In the genomic region with DNA sequence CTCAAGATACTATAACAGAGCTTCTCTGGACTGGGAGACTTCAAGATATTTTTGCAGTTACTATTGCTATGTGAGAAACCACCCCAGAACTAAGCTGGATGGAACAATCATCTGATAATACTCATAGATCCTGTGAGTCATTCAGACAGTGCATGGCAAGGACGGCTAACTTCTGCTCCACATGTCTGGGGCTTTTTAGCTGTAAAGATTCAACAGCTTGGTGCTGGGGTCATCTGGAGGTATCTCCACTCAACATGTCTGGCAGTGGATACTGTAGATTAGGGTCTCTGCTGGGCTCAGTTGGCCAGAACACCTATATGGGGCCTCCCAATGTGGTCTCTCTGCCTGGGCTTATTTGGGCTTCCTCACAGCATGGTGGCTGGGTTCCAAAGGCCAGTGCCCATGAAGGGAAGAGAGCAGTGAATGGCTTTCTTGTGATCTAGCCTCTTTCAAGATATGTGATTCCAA, we compare ENCODE assay signal across 17 cellular contexts.
DNase-seq lines count a peak whose midpoint lies in the region; ATAC-seq and TF ChIP-seq lines count a peak whose summit lies in the region.
"Had no signal": no experiment of that assay in that cellular context is flagged by ENCODE, and none has a peak within 500 bp of the region (broad histone marks: within the 10 kb centered on the region; RNA-seq: fewer than 3 reads in every experiment).

No MANE protein-coding gene starts in this region.

- H3K4me3 ChIP-seq in AG04450 (ENCODE audit: low read depth, low read length) (no peak overlapping the region), astrocyte of the cerebellum (ENCODE audit: low read depth, low read length) (no peak overlapping the region), heart right ventricle (no peak overlapping the region), gastroesophageal sphincter (no peak overlapping the region)
- H3K4me3 ChIP-seq in CD4-positive, alpha-beta memory T cell (ENCODE audit: low read length in 2 of 2): no peak overlapping the region
- H3K4me3 ChIP-seq: adrenal gland, sigmoid colon had no signal

- peaks cover 0 to 3% (median 0%) of the 10 kb centered on the region in 8 donors for H3K9me3 Mint-ChIP-seq in CD4-positive, alpha-beta memory T cell

- H3K27me3 Mint-ChIP-seq in CD4-positive, alpha-beta memory T cell: peaks cover 3 to 6% of the 10 kb centered on the region in 2 donors

- TF ChIP-seq POLR2A in gastroesophageal sphincter (IDR thresholded peaks at IDR 0.05): no peak

- H3K27ac ChIP-seq in AG04450 (ENCODE audit: low read depth, low read length) (peak overlapping the region; percentile 65), heart right ventricle (no peak overlapping the region), gastroesophageal sphincter (no peak overlapping the region)
- H3K27ac ChIP-seq in CD4-positive, alpha-beta memory T cell (ENCODE audit: low read depth, low read length): no peak overlapping the region
- H3K27ac ChIP-seq: adrenal gland, sigmoid colon had no signal

- ATAC-seq in HG03432 (IDR thresholded peaks at IDR 0.05; ENCODE audit: unreplicated experiment): peak; percentile 53
- ATAC-seq in heart right ventricle: no peak
- no peak for ATAC-seq in gastroesophageal sphincter
- no peak for ATAC-seq in GM21723 (IDR thresholded peaks at IDR 0.05; ENCODE audit: unreplicated experiment)
- ATAC-seq: naive thymus-derived CD4-positive, alpha-beta T cell; Right ventricle myocardium inferior had no signal

- H3K36me3 Mint-ChIP-seq in CD4-positive, alpha-beta memory T cell: no peaks in the 10 kb centered on the region

- TF ChIP-seq CTCF in AG04450 (IDR thresholded peaks at IDR 0.05; ENCODE audit: low read depth, low read length): no peak
- TF ChIP-seq CTCF in astrocyte of the cerebellum (IDR thresholded peaks at IDR 0.05; ENCODE audit: low read depth, low read length, missing control alignments): no peak
- no peak for TF ChIP-seq CTCF in heart right ventricle (IDR thresholded peaks at IDR 0.05)
- TF ChIP-seq CTCF in gastroesophageal sphincter (IDR thresholded peaks at IDR 0.05): no peak

- H3K4me3 Mint-ChIP-seq in CD4-positive, alpha-beta memory T cell: no peak overlapping the region
- H3K4me3 Mint-ChIP-seq: naive thymus-derived CD4-positive, alpha-beta T cell had no signal

- no peak for TF ChIP-seq EP300 in gastroesophageal sphincter (IDR thresholded peaks at IDR 0.05)

- no peaks in the 10 kb centered on the region for H3K9me3 ChIP-seq in AG04450 (ENCODE audit: control insufficient read depth, insufficient read depth, low read length)
- H3K9me3 ChIP-seq in heart right ventricle: no peaks in the 10 kb centered on the region
- no peaks in the 10 kb centered on the region for H3K9me3 ChIP-seq in gastroesophageal sphincter
- H3K9me3 ChIP-seq in CD4-positive, alpha-beta memory T cell (ENCODE audit: control insufficient read depth in 1 of 2, low read length in 2 of 2): no peaks in the 10 kb centered on the region
- H3K9me3 ChIP-seq: adrenal gland, sigmoid colon had no signal

- 89% methylated on average over 1 of the region's 1 CpG for WGBS in heart right ventricle, 2 donors
- WGBS in gastroesophageal sphincter (ENCODE audit: low coverage in 1 of 2), 2 donors: 40% methylated on average over 1 of the region's 1 CpG; no CpG with 5 or more reads in 1 of the 2 donors

- DNase-seq in AG04450 (ENCODE audit: low read depth, low spot score) (peak; percentile 67), astrocyte of the cerebellum (ENCODE audit: low read depth) (peak; percentile 51), glomerular visceral epithelial cell (ENCODE audit: extremely low spot score) (peak; percentile 53), heart right ventricle (no peak)
- DNase-seq in CD4-positive, alpha-beta memory T cell: no peak
- DNase-seq: activated CD8-positive, alpha-beta memory T cell treated with anti-CD3 and anti-CD28 coated beads, Interleukin-2, amount 50 U/mL, for 48 hours; AML-193; naive thymus-derived CD4-positive, alpha-beta T cell; NCI-H1048; NCI-H510A; sigmoid colon; trophoblast cell had no signal

- POLR2A ChIA-PET in AG04450 (lab: Yijun Ruan, JAX): interaction anchor here (0.5 to 1.3 kb wide), 4 partner anchors 14 to 234 kb away, joined by 3 to 4 read pairs (median 4); no protein-coding TSS in a partner anchor
- POLR2A ChIA-PET in CD4-positive, alpha-beta memory T cell (lab: Charles Lee; ENCODE audit: partially characterized antibody): no interaction called here

- H3K4me1 ChIP-seq in heart right ventricle (peaks cover 0 to 14% (median under 1%) of the 10 kb centered on the region in 9 donors), gastroesophageal sphincter (no peaks in the 10 kb centered on the region)
- no peaks in the 10 kb centered on the region for H3K4me1 ChIP-seq in CD4-positive, alpha-beta memory T cell (ENCODE audit: insufficient read depth, low read length)
- H3K4me1 ChIP-seq: adrenal gland, sigmoid colon had no signal

- no peaks in the 10 kb centered on the region for H3K36me3 ChIP-seq in heart right ventricle
- H3K36me3 ChIP-seq in gastroesophageal sphincter: no peaks in the 10 kb centered on the region
- no peaks in the 10 kb centered on the region for H3K36me3 ChIP-seq in CD4-positive, alpha-beta memory T cell (ENCODE audit: insufficient read depth, low read length)
- H3K36me3 ChIP-seq: adrenal gland, sigmoid colon had no signal

- no peak overlapping the region for H3K27ac Mint-ChIP-seq in CD4-positive, alpha-beta memory T cell
- H3K27ac Mint-ChIP-seq: naive thymus-derived CD4-positive, alpha-beta T cell had no signal

- H3K27me3 ChIP-seq in AG04450 (ENCODE audit: control insufficient read depth, insufficient read depth, low read length) (no peaks in the 10 kb centered on the region), heart right ventricle (no peaks in the 10 kb centered on the region), gastroesophageal sphincter (no peaks in the 10 kb centered on the region)
- no peaks in the 10 kb centered on the region for H3K27me3 ChIP-seq in CD4-positive, alpha-beta memory T cell (ENCODE audit: insufficient read depth, low read length)
- H3K27me3 ChIP-seq: adrenal gland, sigmoid colon had no signal

- CTCF ChIA-PET in AG04450 (lab: Charles Lee): interaction anchor here (1.0 to 3.0 kb wide), 2 partner anchors 13 to 108 kb away, joined by 3 to 22 read pairs; no protein-coding TSS in a partner anchor
- CTCF ChIA-PET in CD4-positive, alpha-beta memory T cell (lab: Charles Lee; ENCODE audit: partially characterized antibody): no interaction called here

- intact Hi-C loops in heart right ventricle (cut with DNase I): loop anchor here in 1 of 10 donors (10.0 kb wide), 1 partner anchor 102 kb away; no protein-coding TSS in a partner anchor
- intact Hi-C loops in CD4-positive, alpha-beta memory T cell (cut with micrococcal nuclease): no loop called here

- no peaks in the 10 kb centered on the region for H3K4me1 Mint-ChIP-seq in CD4-positive, alpha-beta memory T cell
- H3K4me1 Mint-ChIP-seq: naive thymus-derived CD4-positive, alpha-beta T cell had no signal

- in situ Hi-C loops in astrocyte of the cerebellum (cut with HindIII; ENCODE audit: low sequenced_read_pairs): no loop called here

Comparison
In these comparisons a context has a peak if more than half of its experiments do, and no peak if none do; other contexts are left out.
1. DNase-seq: peak in AG04450 (single experiment), astrocyte of the cerebellum (single experiment) and glomerular visceral epithelial cell (single experiment); none in heart right ventricle (0 of 2) and CD4-positive, alpha-beta memory T cell (0 of 5).